ENCODE assay signal across 2 cellular contexts in the genomic region with DNA sequence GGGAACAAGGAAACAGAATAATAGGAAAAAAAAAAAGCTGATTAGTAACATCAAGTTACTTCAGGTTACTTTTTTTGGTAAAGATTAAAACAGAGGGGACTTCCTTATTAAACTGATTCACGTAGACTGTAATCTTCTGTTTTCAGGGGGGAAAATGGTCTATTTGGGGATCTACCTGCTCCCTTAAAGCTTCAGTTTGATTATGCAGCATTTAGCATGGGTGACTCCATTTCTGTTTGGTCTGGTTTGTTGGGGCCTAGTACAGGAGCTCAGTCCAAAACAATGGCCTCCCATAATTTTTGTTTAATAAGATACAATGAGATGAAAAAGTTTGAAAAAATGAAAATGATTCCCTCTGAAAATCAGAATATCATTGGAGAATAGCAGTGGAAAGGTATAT.
TF ChIP-seq lines count a peak whose summit lies in the region.

No MANE protein-coding gene starts in this region.

TF ChIP-seq in GM23338, 12 proteins besides CTCF, POLR2A, EP300 and RAD21 (continues in another document):
- TF ChIP-seq CREB1 (CRISPR knock-in tag; IDR thresholded peaks at IDR 0.05; ENCODE audit: low read depth) (no peak), EZH2phosphoT487 (IDR thresholded peaks at IDR 0.05; ENCODE audit: unreplicated experiment) (no peak), NANOG (IDR thresholded peaks at IDR 0.05; ENCODE audit: borderline replicate concordance) (no peak), POLR2AphosphoS5 (IDR thresholded peaks at IDR 0.05; ENCODE audit: low read depth) (no peak), ZNF331 (CRISPR knock-in tag; IDR thresholded peaks at IDR 0.05; ENCODE audit: low read depth) (no peak), EZH2 (IDR thresholded peaks at IDR 0.05; ENCODE audit: low read depth, unreplicated experiment) (no peak), STAT1 (IDR thresholded peaks at IDR 0.05; ENCODE audit: unreplicated experiment) (no peak), ZNF114 (CRISPR knock-in tag; IDR thresholded peaks at IDR 0.05) (no peak), JUNB (IDR thresholded peaks at IDR 0.05; ENCODE audit: unreplicated experiment) (no peak)
- TF ChIP-seq, protein P1, sequence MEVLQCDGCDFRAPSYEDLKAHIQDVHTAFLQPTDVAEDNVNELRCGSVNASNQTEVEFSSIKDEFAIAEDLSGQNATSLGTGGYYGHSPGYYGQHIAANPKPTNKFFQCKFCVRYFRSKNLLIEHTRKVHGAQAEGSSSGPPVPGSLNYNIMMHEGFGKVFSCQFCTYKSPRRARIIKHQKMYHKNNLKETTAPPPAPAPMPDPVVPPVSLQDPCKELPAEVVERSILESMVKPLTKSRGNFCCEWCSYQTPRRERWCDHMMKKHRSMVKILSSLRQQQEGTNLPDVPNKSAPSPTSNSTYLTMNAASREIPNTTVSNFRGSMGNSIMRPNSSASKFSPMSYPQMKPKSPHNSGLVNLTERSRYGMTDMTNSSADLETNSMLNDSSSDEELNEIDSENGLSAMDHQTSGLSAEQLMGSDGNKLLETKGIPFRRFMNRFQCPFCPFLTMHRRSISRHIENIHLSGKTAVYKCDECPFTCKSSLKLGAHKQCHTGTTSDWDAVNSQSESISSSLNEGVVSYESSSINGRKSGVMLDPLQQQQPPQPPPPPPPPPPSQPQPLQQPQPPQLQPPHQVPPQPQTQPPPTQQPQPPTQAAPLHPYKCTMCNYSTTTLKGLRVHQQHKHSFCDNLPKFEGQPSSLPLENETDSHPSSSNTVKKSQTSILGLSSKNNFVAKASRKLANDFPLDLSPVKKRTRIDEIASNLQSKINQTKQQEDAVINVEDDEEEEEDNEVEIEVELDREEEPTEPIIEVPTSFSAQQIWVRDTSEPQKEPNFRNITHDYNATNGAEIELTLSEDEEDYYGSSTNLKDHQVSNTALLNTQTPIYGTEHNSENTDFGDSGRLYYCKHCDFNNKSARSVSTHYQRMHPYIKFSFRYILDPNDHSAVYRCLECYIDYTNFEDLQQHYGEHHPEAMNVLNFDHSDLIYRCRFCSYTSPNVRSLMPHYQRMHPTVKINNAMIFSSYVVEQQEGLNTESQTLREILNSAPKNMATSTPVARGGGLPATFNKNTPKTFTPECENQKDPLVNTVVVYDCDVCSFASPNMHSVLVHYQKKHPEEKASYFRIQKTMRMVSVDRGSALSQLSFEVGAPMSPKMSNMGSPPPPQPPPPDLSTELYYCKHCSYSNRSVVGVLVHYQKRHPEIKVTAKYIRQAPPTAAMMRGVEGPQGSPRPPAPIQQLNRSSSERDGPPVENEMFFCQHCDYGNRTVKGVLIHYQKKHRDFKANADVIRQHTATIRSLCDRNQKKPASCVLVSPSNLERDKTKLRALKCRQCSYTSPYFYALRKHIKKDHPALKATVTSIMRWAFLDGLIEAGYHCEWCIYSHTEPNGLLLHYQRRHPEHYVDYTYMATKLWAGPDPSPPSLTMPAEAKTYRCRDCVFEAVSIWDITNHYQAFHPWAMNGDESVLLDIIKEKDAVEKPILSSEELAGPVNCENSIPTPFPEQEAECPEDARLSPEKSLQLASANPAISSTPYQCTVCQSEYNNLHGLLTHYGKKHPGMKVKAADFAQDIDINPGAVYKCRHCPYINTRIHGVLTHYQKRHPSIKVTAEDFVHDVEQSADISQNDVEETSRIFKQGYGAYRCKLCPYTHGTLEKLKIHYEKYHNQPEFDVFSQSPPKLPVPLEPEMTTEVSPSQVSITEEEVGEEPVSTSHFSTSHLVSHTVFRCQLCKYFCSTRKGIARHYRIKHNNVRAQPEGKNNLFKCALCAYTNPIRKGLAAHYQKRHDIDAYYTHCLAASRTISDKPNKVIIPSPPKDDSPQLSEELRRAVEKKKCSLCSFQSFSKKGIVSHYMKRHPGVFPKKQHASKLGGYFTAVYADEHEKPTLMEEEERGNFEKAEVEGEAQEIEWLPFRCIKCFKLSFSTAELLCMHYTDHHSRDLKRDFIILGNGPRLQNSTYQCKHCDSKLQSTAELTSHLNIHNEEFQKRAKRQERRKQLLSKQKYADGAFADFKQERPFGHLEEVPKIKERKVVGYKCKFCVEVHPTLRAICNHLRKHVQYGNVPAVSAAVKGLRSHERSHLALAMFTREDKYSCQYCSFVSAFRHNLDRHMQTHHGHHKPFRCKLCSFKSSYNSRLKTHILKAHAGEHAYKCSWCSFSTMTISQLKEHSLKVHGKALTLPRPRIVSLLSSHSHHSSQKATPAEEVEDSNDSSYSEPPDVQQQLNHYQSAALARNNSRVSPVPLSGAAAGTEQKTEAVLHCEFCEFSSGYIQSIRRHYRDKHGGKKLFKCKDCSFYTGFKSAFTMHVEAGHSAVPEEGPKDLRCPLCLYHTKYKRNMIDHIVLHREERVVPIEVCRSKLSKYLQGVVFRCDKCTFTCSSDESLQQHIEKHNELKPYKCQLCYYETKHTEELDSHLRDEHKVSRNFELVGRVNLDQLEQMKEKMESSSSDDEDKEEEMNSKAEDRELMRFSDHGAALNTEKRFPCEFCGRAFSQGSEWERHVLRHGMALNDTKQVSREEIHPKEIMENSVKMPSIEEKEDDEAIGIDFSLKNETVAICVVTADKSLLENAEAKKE (CRISPR knock-in tag; IDR thresholded peaks at IDR 0.05): no peak
- TF ChIP-seq, protein P2, sequence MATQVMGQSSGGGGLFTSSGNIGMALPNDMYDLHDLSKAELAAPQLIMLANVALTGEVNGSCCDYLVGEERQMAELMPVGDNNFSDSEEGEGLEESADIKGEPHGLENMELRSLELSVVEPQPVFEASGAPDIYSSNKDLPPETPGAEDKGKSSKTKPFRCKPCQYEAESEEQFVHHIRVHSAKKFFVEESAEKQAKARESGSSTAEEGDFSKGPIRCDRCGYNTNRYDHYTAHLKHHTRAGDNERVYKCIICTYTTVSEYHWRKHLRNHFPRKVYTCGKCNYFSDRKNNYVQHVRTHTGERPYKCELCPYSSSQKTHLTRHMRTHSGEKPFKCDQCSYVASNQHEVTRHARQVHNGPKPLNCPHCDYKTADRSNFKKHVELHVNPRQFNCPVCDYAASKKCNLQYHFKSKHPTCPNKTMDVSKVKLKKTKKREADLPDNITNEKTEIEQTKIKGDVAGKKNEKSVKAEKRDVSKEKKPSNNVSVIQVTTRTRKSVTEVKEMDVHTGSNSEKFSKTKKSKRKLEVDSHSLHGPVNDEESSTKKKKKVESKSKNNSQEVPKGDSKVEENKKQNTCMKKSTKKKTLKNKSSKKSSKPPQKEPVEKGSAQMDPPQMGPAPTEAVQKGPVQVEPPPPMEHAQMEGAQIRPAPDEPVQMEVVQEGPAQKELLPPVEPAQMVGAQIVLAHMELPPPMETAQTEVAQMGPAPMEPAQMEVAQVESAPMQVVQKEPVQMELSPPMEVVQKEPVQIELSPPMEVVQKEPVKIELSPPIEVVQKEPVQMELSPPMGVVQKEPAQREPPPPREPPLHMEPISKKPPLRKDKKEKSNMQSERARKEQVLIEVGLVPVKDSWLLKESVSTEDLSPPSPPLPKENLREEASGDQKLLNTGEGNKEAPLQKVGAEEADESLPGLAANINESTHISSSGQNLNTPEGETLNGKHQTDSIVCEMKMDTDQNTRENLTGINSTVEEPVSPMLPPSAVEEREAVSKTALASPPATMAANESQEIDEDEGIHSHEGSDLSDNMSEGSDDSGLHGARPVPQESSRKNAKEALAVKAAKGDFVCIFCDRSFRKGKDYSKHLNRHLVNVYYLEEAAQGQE (IDR thresholded peaks at IDR 0.05; ENCODE audit: unreplicated experiment): no peak

TF ChIP-seq in GM12878, 131 proteins besides CTCF, POLR2A, EP300 and RAD21 (continues in another document):
- TF ChIP-seq, protein P3, sequence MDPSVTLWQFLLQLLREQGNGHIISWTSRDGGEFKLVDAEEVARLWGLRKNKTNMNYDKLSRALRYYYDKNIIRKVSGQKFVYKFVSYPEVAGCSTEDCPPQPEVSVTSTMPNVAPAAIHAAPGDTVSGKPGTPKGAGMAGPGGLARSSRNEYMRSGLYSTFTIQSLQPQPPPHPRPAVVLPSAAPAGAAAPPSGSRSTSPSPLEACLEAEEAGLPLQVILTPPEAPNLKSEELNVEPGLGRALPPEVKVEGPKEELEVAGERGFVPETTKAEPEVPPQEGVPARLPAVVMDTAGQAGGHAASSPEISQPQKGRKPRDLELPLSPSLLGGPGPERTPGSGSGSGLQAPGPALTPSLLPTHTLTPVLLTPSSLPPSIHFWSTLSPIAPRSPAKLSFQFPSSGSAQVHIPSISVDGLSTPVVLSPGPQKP (IDR thresholded peaks at IDR 0.05; ENCODE audit: low read depth, low read length): no peak
- TF ChIP-seq NRF1 (conservative IDR thresholded peaks at IDR 0.05; ENCODE audit: low read depth, low read length): no peak
- TF ChIP-seq, protein P4, sequence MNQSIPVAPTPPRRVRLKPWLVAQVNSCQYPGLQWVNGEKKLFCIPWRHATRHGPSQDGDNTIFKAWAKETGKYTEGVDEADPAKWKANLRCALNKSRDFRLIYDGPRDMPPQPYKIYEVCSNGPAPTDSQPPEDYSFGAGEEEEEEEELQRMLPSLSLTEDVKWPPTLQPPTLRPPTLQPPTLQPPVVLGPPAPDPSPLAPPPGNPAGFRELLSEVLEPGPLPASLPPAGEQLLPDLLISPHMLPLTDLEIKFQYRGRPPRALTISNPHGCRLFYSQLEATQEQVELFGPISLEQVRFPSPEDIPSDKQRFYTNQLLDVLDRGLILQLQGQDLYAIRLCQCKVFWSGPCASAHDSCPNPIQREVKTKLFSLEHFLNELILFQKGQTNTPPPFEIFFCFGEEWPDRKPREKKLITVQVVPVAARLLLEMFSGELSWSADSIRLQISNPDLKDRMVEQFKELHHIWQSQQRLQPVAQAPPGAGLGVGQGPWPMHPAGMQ (IDR thresholded peaks at IDR 0.05; ENCODE audit: borderline replicate concordance): no peak
- TF ChIP-seq, protein P5, sequence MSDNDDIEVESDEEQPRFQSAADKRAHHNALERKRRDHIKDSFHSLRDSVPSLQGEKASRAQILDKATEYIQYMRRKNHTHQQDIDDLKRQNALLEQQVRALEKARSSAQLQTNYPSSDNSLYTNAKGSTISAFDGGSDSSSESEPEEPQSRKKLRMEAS (IDR thresholded peaks at IDR 0.05; ENCODE audit: low read depth, low read length): no peak
- TF ChIP-seq BRCA1 (IDR thresholded peaks at IDR 0.05; ENCODE audit: low read depth, low read length): no peak
- TF ChIP-seq HCFC1 (IDR thresholded peaks at IDR 0.05; ENCODE audit: low read length): no peak
- TF ChIP-seq ETV6 (conservative IDR thresholded peaks at IDR 0.05 in 1 of 2, IDR thresholded peaks at IDR 0.05 in 1 of 2; ENCODE audit: borderline replicate concordance in 1 of 2, low read depth in 1 of 2): no peak
- TF ChIP-seq, protein P6, sequence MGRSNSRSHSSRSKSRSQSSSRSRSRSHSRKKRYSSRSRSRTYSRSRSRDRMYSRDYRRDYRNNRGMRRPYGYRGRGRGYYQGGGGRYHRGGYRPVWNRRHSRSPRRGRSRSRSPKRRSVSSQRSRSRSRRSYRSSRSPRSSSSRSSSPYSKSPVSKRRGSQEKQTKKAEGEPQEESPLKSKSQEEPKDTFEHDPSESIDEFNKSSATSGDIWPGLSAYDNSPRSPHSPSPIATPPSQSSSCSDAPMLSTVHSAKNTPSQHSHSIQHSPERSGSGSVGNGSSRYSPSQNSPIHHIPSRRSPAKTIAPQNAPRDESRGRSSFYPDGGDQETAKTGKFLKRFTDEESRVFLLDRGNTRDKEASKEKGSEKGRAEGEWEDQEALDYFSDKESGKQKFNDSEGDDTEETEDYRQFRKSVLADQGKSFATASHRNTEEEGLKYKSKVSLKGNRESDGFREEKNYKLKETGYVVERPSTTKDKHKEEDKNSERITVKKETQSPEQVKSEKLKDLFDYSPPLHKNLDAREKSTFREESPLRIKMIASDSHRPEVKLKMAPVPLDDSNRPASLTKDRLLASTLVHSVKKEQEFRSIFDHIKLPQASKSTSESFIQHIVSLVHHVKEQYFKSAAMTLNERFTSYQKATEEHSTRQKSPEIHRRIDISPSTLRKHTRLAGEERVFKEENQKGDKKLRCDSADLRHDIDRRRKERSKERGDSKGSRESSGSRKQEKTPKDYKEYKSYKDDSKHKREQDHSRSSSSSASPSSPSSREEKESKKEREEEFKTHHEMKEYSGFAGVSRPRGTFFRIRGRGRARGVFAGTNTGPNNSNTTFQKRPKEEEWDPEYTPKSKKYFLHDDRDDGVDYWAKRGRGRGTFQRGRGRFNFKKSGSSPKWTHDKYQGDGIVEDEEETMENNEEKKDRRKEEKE (IDR thresholded peaks at IDR 0.05): no peak
- TF ChIP-seq, protein P7, sequence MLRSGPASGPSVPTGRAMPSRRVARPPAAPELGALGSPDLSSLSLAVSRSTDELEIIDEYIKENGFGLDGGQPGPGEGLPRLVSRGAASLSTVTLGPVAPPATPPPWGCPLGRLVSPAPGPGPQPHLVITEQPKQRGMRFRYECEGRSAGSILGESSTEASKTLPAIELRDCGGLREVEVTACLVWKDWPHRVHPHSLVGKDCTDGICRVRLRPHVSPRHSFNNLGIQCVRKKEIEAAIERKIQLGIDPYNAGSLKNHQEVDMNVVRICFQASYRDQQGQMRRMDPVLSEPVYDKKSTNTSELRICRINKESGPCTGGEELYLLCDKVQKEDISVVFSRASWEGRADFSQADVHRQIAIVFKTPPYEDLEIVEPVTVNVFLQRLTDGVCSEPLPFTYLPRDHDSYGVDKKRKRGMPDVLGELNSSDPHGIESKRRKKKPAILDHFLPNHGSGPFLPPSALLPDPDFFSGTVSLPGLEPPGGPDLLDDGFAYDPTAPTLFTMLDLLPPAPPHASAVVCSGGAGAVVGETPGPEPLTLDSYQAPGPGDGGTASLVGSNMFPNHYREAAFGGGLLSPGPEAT (IDR thresholded peaks at IDR 0.05; ENCODE audit: low read depth): no peak
- TF ChIP-seq, protein P8, sequence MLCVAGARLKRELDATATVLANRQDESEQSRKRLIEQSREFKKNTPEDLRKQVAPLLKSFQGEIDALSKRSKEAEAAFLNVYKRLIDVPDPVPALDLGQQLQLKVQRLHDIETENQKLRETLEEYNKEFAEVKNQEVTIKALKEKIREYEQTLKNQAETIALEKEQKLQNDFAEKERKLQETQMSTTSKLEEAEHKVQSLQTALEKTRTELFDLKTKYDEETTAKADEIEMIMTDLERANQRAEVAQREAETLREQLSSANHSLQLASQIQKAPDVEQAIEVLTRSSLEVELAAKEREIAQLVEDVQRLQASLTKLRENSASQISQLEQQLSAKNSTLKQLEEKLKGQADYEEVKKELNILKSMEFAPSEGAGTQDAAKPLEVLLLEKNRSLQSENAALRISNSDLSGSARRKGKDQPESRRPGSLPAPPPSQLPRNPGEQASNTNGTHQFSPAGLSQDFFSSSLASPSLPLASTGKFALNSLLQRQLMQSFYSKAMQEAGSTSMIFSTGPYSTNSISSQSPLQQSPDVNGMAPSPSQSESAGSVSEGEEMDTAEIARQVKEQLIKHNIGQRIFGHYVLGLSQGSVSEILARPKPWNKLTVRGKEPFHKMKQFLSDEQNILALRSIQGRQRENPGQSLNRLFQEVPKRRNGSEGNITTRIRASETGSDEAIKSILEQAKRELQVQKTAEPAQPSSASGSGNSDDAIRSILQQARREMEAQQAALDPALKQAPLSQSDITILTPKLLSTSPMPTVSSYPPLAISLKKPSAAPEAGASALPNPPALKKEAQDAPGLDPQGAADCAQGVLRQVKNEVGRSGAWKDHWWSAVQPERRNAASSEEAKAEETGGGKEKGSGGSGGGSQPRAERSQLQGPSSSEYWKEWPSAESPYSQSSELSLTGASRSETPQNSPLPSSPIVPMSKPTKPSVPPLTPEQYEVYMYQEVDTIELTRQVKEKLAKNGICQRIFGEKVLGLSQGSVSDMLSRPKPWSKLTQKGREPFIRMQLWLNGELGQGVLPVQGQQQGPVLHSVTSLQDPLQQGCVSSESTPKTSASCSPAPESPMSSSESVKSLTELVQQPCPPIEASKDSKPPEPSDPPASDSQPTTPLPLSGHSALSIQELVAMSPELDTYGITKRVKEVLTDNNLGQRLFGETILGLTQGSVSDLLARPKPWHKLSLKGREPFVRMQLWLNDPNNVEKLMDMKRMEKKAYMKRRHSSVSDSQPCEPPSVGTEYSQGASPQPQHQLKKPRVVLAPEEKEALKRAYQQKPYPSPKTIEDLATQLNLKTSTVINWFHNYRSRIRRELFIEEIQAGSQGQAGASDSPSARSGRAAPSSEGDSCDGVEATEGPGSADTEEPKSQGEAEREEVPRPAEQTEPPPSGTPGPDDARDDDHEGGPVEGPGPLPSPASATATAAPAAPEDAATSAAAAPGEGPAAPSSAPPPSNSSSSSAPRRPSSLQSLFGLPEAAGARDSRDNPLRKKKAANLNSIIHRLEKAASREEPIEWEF (IDR thresholded peaks at IDR 0.05; ENCODE audit: insufficient replicate concordance, low read depth, low read length): no peak
